In genomic region chr2:64929329-64929728, GRCh38 we compare ENCODE assay signal across 1 cellular context.
TF ChIP-seq lines count a peak whose summit lies in the region.

No MANE protein-coding gene starts in this region.

TF ChIP-seq in GM12878, 131 proteins besides CTCF, POLR2A, EP300 and RAD21 (continued from another document):
- TF ChIP-seq, protein P1, sequence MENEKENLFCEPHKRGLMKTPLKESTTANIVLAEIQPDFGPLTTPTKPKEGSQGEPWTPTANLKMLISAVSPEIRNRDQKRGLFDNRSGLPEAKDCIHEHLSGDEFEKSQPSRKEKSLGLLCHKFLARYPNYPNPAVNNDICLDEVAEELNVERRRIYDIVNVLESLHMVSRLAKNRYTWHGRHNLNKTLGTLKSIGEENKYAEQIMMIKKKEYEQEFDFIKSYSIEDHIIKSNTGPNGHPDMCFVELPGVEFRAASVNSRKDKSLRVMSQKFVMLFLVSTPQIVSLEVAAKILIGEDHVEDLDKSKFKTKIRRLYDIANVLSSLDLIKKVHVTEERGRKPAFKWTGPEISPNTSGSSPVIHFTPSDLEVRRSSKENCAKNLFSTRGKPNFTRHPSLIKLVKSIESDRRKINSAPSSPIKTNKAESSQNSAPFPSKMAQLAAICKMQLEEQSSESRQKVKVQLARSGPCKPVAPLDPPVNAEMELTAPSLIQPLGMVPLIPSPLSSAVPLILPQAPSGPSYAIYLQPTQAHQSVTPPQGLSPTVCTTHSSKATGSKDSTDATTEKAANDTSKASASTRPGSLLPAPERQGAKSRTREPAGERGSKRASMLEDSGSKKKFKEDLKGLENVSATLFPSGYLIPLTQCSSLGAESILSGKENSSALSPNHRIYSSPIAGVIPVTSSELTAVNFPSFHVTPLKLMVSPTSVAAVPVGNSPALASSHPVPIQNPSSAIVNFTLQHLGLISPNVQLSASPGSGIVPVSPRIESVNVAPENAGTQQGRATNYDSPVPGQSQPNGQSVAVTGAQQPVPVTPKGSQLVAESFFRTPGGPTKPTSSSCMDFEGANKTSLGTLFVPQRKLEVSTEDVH (IDR thresholded peaks at IDR 0.05; ENCODE audit: low read depth, partially characterized antibody), result no peak
- TF ChIP-seq SUZ12 (IDR thresholded peaks at IDR 0.05; ENCODE audit: unreplicated experiment) (no peak), ZNF217 (IDR thresholded peaks at IDR 0.05) (no peak)
- TF ChIP-seq, protein P2, sequence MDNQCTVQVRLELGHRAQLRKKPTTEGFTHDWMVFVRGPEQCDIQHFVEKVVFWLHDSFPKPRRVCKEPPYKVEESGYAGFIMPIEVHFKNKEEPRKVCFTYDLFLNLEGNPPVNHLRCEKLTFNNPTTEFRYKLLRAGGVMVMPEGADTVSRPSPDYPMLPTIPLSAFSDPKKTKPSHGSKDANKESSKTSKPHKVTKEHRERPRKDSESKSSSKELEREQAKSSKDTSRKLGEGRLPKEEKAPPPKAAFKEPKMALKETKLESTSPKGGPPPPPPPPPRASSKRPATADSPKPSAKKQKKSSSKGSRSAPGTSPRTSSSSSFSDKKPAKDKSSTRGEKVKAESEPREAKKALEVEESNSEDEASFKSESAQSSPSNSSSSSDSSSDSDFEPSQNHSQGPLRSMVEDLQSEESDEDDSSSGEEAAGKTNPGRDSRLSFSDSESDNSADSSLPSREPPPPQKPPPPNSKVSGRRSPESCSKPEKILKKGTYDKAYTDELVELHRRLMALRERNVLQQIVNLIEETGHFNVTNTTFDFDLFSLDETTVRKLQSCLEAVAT (IDR thresholded peaks at IDR 0.05), result peak; percentile 60; the same call in 1 of the 2 replicates
TF ChIP-seq in GM12878: peak in this region for 3.
